11 cellular contexts compared by ENCODE assay signal in genomic region chr11:15031945-15032344, GRCh38. TPM values are rescaled to one million over a fixed set of nuclear protein-coding genes. Genes with fewer than 3 reads are reported as not detected.
"Had no signal": no experiment of that assay in that cellular context is flagged by ENCODE, and none has a peak within 500 bp of the region (broad histone marks: within the 10 kb centered on the region; RNA-seq: fewer than 3 reads in every experiment).

No MANE protein-coding gene starts in this region.

RNA-seq across cellular contexts. Expression of gene CALCB, which starts 41.4 kb away (rescaled TPM):
- total RNA-seq: PC-3, PC-9, Right ventricle myocardium superior, RPMI7951, SJCRH30, SJSA1, SK-MEL-5 had no signal

RNA-seq across cellular contexts. Expression of gene CALCA, which starts 59.8 kb away (rescaled TPM):
- total RNA-seq: OCI-LY7; PC-3; PC-9; Peyer's patch; Right ventricle myocardium superior; RPMI7951; SJCRH30; SJSA1; SK-MEL-5; T-cell; T-helper 1 cell treated with Interleukin-12 subunit alpha and Interleukin-12 subunit beta and Interleukin-4 antibody, amounts not matched to agents 30 ng/mL and 1 ng/mL, for 36 hours had no signal
